Comparison of ENCODE assay signal across 10 cellular contexts in genomic region chr1:243473281-243474210, GRCh38.
DNase-seq lines count a peak whose midpoint lies in the region; TF ChIP-seq lines count a peak whose summit lies in the region.
"Had no signal": no experiment of that assay in that cellular context is flagged by ENCODE, and none has a peak within 500 bp of the region (broad histone marks: within the 10 kb centered on the region; RNA-seq: fewer than 3 reads in every experiment).

No MANE protein-coding gene starts in this region.

- WGBS in adrenal gland, 4 donors, result 29 to 39% (median 35%) methylated on average over 13 to 15 of the region's 15 CpGs
- WGBS in thymus, result 28% methylated on average over 15 of the region's 15 CpGs

- peaks cover 10% of the 10 kb centered on the region for H3K4me1 Mint-ChIP-seq in activated CD4-positive, alpha-beta T cell treated with anti-CD3 and anti-CD28 coated beads, Interleukin-2, amount 10 ng/mL, durations not matched to agents 7 days and 5 days

- no peaks in the 10 kb centered on the region for H3K27me3 Mint-ChIP-seq in activated CD4-positive, alpha-beta T cell treated with anti-CD3 and anti-CD28 coated beads, Interleukin-2, amount 10 ng/mL, durations not matched to agents 7 days and 5 days

- peak overlapping the region; percentile 72 for H3K27ac Mint-ChIP-seq in activated CD4-positive, alpha-beta T cell treated with anti-CD3 and anti-CD28 coated beads, Interleukin-2, amount 10 ng/mL, durations not matched to agents 7 days and 5 days

- H3K9me3 Mint-ChIP-seq in activated CD4-positive, alpha-beta T cell treated with anti-CD3 and anti-CD28 coated beads, Interleukin-2, amount 10 ng/mL, durations not matched to agents 7 days and 5 days, result no peaks in the 10 kb centered on the region

- TF ChIP-seq CTCF in adrenal gland (IDR thresholded peaks at IDR 0.05), result no peak

- intact Hi-C loops in adrenal gland (cut with DNase I), result no loop called here

- H3K4me3 ChIP-seq in adrenal gland (peak overlapping the region in 3 of 4 donors; percentile 28 to 50 (median 29)), thymus (ENCODE audit: low read length) (peak overlapping the region; percentile 54)

- H3K27me3 ChIP-seq in adrenal gland (no peaks in the 10 kb centered on the region), layer of hippocampus (ENCODE audit: control insufficient read depth, insufficient read depth, low read length) (no peaks in the 10 kb centered on the region), thymus (ENCODE audit: control insufficient read depth, insufficient read depth) (no peaks in the 10 kb centered on the region)

- TF ChIP-seq POLR2A in adrenal gland (IDR thresholded peaks at IDR 0.05), result no peak

- CTCF ChIA-PET in activated CD4-positive, alpha-beta T cell treated with anti-CD3 and anti-CD28 coated beads, Interleukin-2, amount 10 ng/mL, durations not matched to agents 7 days and 5 days (lab: Charles Lee), result interaction anchor here (0.6 kb wide), 1 partner anchor 278 kb away, joined by 6 read pairs; no protein-coding TSS in a partner anchor

- POLR2A ChIA-PET in activated CD4-positive, alpha-beta T cell treated with anti-CD3 and anti-CD28 coated beads, Interleukin-2, amount 10 ng/mL, durations not matched to agents 7 days and 5 days (lab: Charles Lee), result no interaction called here

- H3K9me3 ChIP-seq in adrenal gland (replicated peaks in 1 of 3) (no peaks in the 10 kb centered on the region), thymus (ENCODE audit: control insufficient read depth) (no peaks in the 10 kb centered on the region)

- H3K4me1 ChIP-seq in adrenal gland (replicated peaks in 1 of 2), result peaks cover 10 to 29% of the 10 kb centered on the region in 2 donors
- peaks cover 14% of the 10 kb centered on the region for H3K4me1 ChIP-seq in thymus (ENCODE audit: control insufficient read depth, insufficient read depth, low read length)

- H3K36me3 Mint-ChIP-seq in activated CD4-positive, alpha-beta T cell treated with anti-CD3 and anti-CD28 coated beads, Interleukin-2, amount 10 ng/mL, durations not matched to agents 7 days and 5 days (ENCODE audit: low read depth), result no peaks in the 10 kb centered on the region

- H3K27ac ChIP-seq in adrenal gland, result peak overlapping the region in 1 of 5 donors; percentile 24
- H3K27ac ChIP-seq in layer of hippocampus (ENCODE audit: low read depth, low read length), result peak overlapping the region; percentile 21
- peak overlapping the region; percentile 36 for H3K27ac ChIP-seq in thymus (ENCODE audit: low read depth)

- peak overlapping the region; percentile 76 for H3K4me3 Mint-ChIP-seq in activated CD4-positive, alpha-beta T cell treated with anti-CD3 and anti-CD28 coated beads, Interleukin-2, amount 10 ng/mL, durations not matched to agents 7 days and 5 days

- no peak for DNase-seq in activated CD4-positive, alpha-beta T cell treated with anti-CD3 and anti-CD28 coated beads, Interleukin-2, amount 10 ng/mL, durations not matched to agents 7 days and 5 days
- no peak for DNase-seq in activated CD4-positive, alpha-beta T cell treated with anti-CD3 and anti-CD28 coated beads for 1 hour
- DNase-seq in adrenal gland (no peak), NCI-H2107 (lab: John Stamatoyannopoulos, UW) (no peak), NCI-H510A treated with DMSO at 0.1 percent for 48 hours (lab: John Stamatoyannopoulos, UW) (no peak)
- no peak for DNase-seq in NK-92 treated with Interleukin-12 subunit alpha and Interleukin-12 subunit beta, amount 100 ng/mL, for 24 hours (lab: John Stamatoyannopoulos, UW)
- DNase-seq: activated naive CD4-positive, alpha-beta T cell treated with Interleukin-2 at 50 U/mL for 16 hours; Calu3 had no signal

- H3K36me3 ChIP-seq in adrenal gland (replicated peaks in 1 of 2), result no peaks in the 10 kb centered on the region
- no peaks in the 10 kb centered on the region for H3K36me3 ChIP-seq in thymus (ENCODE audit: control insufficient read depth, insufficient read depth)
